Comparison of ENCODE assay signal across 10 cellular contexts in genomic region chr16:51151435-51151950, GRCh38. TPM values are rescaled to one million over a fixed set of nuclear protein-coding genes. Genes with fewer than 3 reads are reported as not detected.
A peak's percentile ranks its signal among the peaks of the same experiment; 100 is the strongest.
DNase-seq lines count a peak whose midpoint lies in the region; ATAC-seq and TF ChIP-seq lines count a peak whose summit lies in the region.
"Had no signal": no experiment of that assay in that cellular context is flagged by ENCODE, and none has a peak within 500 bp of the region (broad histone marks: within the 10 kb centered on the region; RNA-seq: fewer than 3 reads in every experiment).

No MANE protein-coding gene starts in this region.

- H3K27me3 Mint-ChIP-seq in neural progenitor cell (ENCODE audit: insufficient read depth, low read depth): peaks cover 33% of the 10 kb centered on the region

- ATAC-seq in HG02970 (IDR thresholded peaks at IDR 0.05; ENCODE audit: low FRiP score, unreplicated experiment) (no peak), GM21528 (IDR thresholded peaks at IDR 0.05; ENCODE audit: low FRiP score, unreplicated experiment) (no peak)
- ATAC-seq: HCT116 had no signal

- H3F3A ChIP-seq in neural progenitor cell (ENCODE audit: low read depth): peaks cover 63% of the 10 kb centered on the region

- TF ChIP-seq CTCF in fibroblast of lung (conservative IDR thresholded peaks at IDR 0.05 in 1 of 2, IDR thresholded peaks at IDR 0.05 in 1 of 2; ENCODE audit: low read depth in 1 of 2, low read length in 2 of 2) (no peak), neural progenitor cell (IDR thresholded peaks at IDR 0.05) (no peak)

- no peaks in the 10 kb centered on the region for H4K20me1 ChIP-seq in fibroblast of lung (ENCODE audit: control insufficient read depth, extremely low read depth, insufficient read depth, low read length)
- H4K20me1 ChIP-seq in neural progenitor cell (ENCODE audit: low read depth): peaks cover 32% of the 10 kb centered on the region

- H3K4me2 ChIP-seq in fibroblast of lung (ENCODE audit: extremely low read depth, insufficient read depth, low read length) (no peak overlapping the region), neural progenitor cell (peak overlapping the region; percentile 98)

- H3K9ac ChIP-seq in fibroblast of lung (ENCODE audit: insufficient read depth, low read length) (no peak overlapping the region), neural progenitor cell (no peak overlapping the region)

- H3K36me3 ChIP-seq in fibroblast of lung (ENCODE audit: control insufficient read depth, insufficient read depth, low read length) (no peaks in the 10 kb centered on the region), neural progenitor cell (no peaks in the 10 kb centered on the region)

- H3K27me3 ChIP-seq in fibroblast of lung (ENCODE audit: control insufficient read depth, insufficient read depth, low read length) (peaks cover 51% of the 10 kb centered on the region), neural progenitor cell (peaks cover 9% of the 10 kb centered on the region)

- no peaks in the 10 kb centered on the region for H3K9me3 ChIP-seq in fibroblast of lung (ENCODE audit: control insufficient read depth, insufficient read depth, low read depth, low read length)
- H3K9me3 ChIP-seq in neural progenitor cell (ENCODE audit: low read depth): no peaks in the 10 kb centered on the region

- H3K79me2 ChIP-seq in fibroblast of lung (ENCODE audit: control insufficient read depth, insufficient read depth, low read length) (no peaks in the 10 kb centered on the region), neural progenitor cell (ENCODE audit: low read depth) (peaks cover 88% of the 10 kb centered on the region)

- H3K4me3 Mint-ChIP-seq in neural progenitor cell: peak overlapping the region; percentile 97
- H3K4me3 Mint-ChIP-seq: stimulated activated naive CD8-positive, alpha-beta T cell treated with anti-CD3 and anti-CD28 coated beads, Interleukin-15, Interleukin-2, amounts not matched to agents 100 ng/mL and 50 ng/mL, for 24 hours had no signal

- H3K4me3 ChIP-seq in fibroblast of lung (replicated peaks in 1 of 4; ENCODE audit: control extremely low read depth in 1 of 4, insufficient read depth in 1 of 4, low read depth in 3 of 4, low read length in 4 of 4) (peak overlapping the region in 2 of 4 experiments; percentile 16 to 51), neural progenitor cell (peak overlapping the region; percentile 97)

- no peak overlapping the region for H2AFZ ChIP-seq in fibroblast of lung (ENCODE audit: low read length)
- H2AFZ ChIP-seq in neural progenitor cell (replicated peaks): no peak overlapping the region

- no peaks in the 10 kb centered on the region for H3K4me1 ChIP-seq in fibroblast of lung (ENCODE audit: control insufficient read depth, extremely low read depth, insufficient read depth, low read length)
- H3K4me1 ChIP-seq in neural progenitor cell: peaks cover 27% of the 10 kb centered on the region

- no peaks in the 10 kb centered on the region for H3K9me3 Mint-ChIP-seq in neural progenitor cell

- H3K4me1 Mint-ChIP-seq in neural progenitor cell: peaks cover 54% of the 10 kb centered on the region

- H3K36me3 Mint-ChIP-seq in neural progenitor cell: no peaks in the 10 kb centered on the region

- DNase-seq in DMS 273 treated with DMSO at 0.1 percent for 48 hours (lab: John Stamatoyannopoulos, UW) (peak; percentile 90), NCI-H345 treated with DMSO at 0.1 percent for 48 hours (lab: John Stamatoyannopoulos, UW; ENCODE audit: unreplicated experiment) (peak; percentile 27), fibroblast of lung (ENCODE audit: low read depth in 2 of 2) (peak; percentile 37 to 92), neural progenitor cell (ENCODE audit: low spot score) (peak; percentile 97), RKO (ENCODE audit: low spot score) (no peak), activated T-cell treated with anti-CD3 and anti-CD28 coated beads for 4 hours (no peak)

- H3K27ac ChIP-seq in fibroblast of lung (ENCODE audit: insufficient read depth, low read length) (no peak overlapping the region), neural progenitor cell (peak overlapping the region; percentile 97)

- no peak overlapping the region for H3K27ac Mint-ChIP-seq in neural progenitor cell
- H3K27ac Mint-ChIP-seq: stimulated activated naive CD8-positive, alpha-beta T cell treated with anti-CD3 and anti-CD28 coated beads, Interleukin-15, Interleukin-2, amounts not matched to agents 100 ng/mL and 50 ng/mL, for 24 hours had no signal

RNA-seq across cellular contexts. Expression of gene SALL1, which starts 0.4 kb away (rescaled TPM):
- total RNA-seq in fibroblast of lung (under 0.01 and 0.17 TPM in 2 replicates), neural progenitor cell (ENCODE audit: low replicate concordance) (50.3 and 70.7 TPM in 2 replicates)
- polyA plus RNA-seq in fibroblast of lung: 0.10 and 0.14 TPM in 2 replicates
- polyA plus RNA-seq in fibroblast of lung (2012): 0.10 and 0.15 TPM in 2 replicates
- 0.31 and 0.82 TPM in 2 replicates for polyA minus RNA-seq in fibroblast of lung (ENCODE audit: low replicate concordance)

Comparison
In these comparisons a context has a peak if more than half of its experiments do, and no peak if none do; other contexts are left out.
1. DNase-seq: peak in DMS 273 treated with DMSO at 0.1 percent for 48 hours (single experiment), NCI-H345 treated with DMSO at 0.1 percent for 48 hours (single experiment), fibroblast of lung (2 of 2) and neural progenitor cell (single experiment); none in RKO (single experiment) and activated T-cell treated with anti-CD3 and anti-CD28 coated beads for 4 hours (single experiment).
2. RNA of gene SALL1, which starts 0.4 kb away (total RNA-seq): 50.3 to 70.7 TPM in neural progenitor cell; under 0.01 to 0.17 TPM in fibroblast of lung; every median in the first group is over 10 times any median in the second.